ENCODE assay signal across 5 cellular contexts in genomic region chr1:1001057-1001630, GRCh38. TPM values are rescaled to one million over a fixed set of nuclear protein-coding genes. Genes with fewer than 3 reads are reported as not detected.
DNase-seq lines count a peak whose midpoint lies in the region; ATAC-seq and TF ChIP-seq lines count a peak whose summit lies in the region.

No MANE protein-coding gene starts in this region.

- POLR2A ChIA-PET in Panc1 (lab: Charles Lee) = interaction anchor here (0.8 kb wide), 1 partner anchor 13 kb away, joined by 8 read pairs; the partner anchor contains the start of gene ISG15

- peaks cover 33% of the 10 kb centered on the region for H3K4me1 Mint-ChIP-seq in stimulated activated memory B cell treated with anti-CD40 and anti-IgM and Interleukin-4, amounts not matched to agents 10 μg/mL and 1 μg/mL and 100 μg/mL, for 72 hours

- ATAC-seq in Panc1 (no peak), HG03095 (IDR thresholded peaks at IDR 0.05; ENCODE audit: unreplicated experiment) (no peak)
- ATAC-seq in stimulated activated memory B cell treated with anti-CD40 and anti-IgM and Interleukin-4, amounts not matched to agents 10 μg/mL and 1 μg/mL and 100 μg/mL, for 72 hours = no peak

- H3K27me3 ChIP-seq in Panc1 (ENCODE audit: control insufficient read depth, insufficient read depth, low read length) = no peaks in the 10 kb centered on the region

- H3K27ac ChIP-seq in Panc1 (ENCODE audit: low read length) = peak overlapping the region; percentile 80

- H3K4me3 ChIP-seq in Panc1 (ENCODE audit: low read depth in 2 of 2, low read length in 2 of 2) (peak overlapping the region; percentile 56 to 65), epithelial cell of esophagus (ENCODE audit: low read length) (peak overlapping the region; percentile 64)

- H3K9me3 ChIP-seq in Panc1 (ENCODE audit: control insufficient read depth, insufficient read depth, low read depth, low read length) = no peaks in the 10 kb centered on the region

- peaks cover 65% of the 10 kb centered on the region for H3K27me3 Mint-ChIP-seq in stimulated activated memory B cell treated with anti-CD40 and anti-IgM and Interleukin-4, amounts not matched to agents 10 μg/mL and 1 μg/mL and 100 μg/mL, for 72 hours

- TSS peak; percentile 89 for BruUV-seq in Panc1 (replicated peaks; lab: Mats Ljungman, UMichigan)

- H3K9me3 Mint-ChIP-seq in stimulated activated memory B cell treated with anti-CD40 and anti-IgM and Interleukin-4, amounts not matched to agents 10 μg/mL and 1 μg/mL and 100 μg/mL, for 72 hours = no peaks in the 10 kb centered on the region

- H3K36me3 ChIP-seq in Panc1 (ENCODE audit: control insufficient read depth, insufficient read depth, low read length) = no peaks in the 10 kb centered on the region; the same call in 1 of the 2 replicates

- no peak overlapping the region for H3K27ac Mint-ChIP-seq in stimulated activated memory B cell treated with anti-CD40 and anti-IgM and Interleukin-4, amounts not matched to agents 10 μg/mL and 1 μg/mL and 100 μg/mL, for 72 hours

- no peak for TF ChIP-seq CTCF in Panc1 (IDR thresholded peaks at IDR 0.05)
- no peak for TF ChIP-seq CTCF in epithelial cell of esophagus (IDR thresholded peaks at IDR 0.05; ENCODE audit: insufficient read depth, low read depth, low read length, missing control alignments)

- intact Hi-C loops in Panc1 (cut with micrococcal nuclease; ENCODE audit: unreplicated experiment) (no loop called here), posterior vena cava (cut with DNase I) (no loop called here)

- in situ Hi-C loops in Panc1 (cut with HindIII; ENCODE audit: low pct_unique_long_range_greater_than_20kb, low sequenced_read_pairs) = no loop called here

- no peaks in the 10 kb centered on the region for H3K36me3 Mint-ChIP-seq in stimulated activated memory B cell treated with anti-CD40 and anti-IgM and Interleukin-4, amounts not matched to agents 10 μg/mL and 1 μg/mL and 100 μg/mL, for 72 hours

- H3K4me3 Mint-ChIP-seq in stimulated activated memory B cell treated with anti-CD40 and anti-IgM and Interleukin-4, amounts not matched to agents 10 μg/mL and 1 μg/mL and 100 μg/mL, for 72 hours = peak overlapping the region; percentile 63

- CTCF ChIA-PET in Panc1 (lab: Charles Lee) = interaction anchor here (0.6 to 0.7 kb wide), 2 partner anchors 14 to 39 kb away, joined by 4 to 7 read pairs; no protein-coding TSS in a partner anchor

- peaks cover 35% of the 10 kb centered on the region for H3K4me1 ChIP-seq in Panc1 (ENCODE audit: control insufficient read depth, insufficient read depth, low read length)

- DNase-seq in Panc1 (ENCODE audit: low read depth, low spot score) (no peak), epithelial cell of esophagus (ENCODE audit: low read depth) (no peak), posterior vena cava (ENCODE audit: low spot score) (no peak)

RNA-seq across cellular contexts. Expression of gene HES4, which starts 1.2 kb away (rescaled TPM):
- 74.2 TPM for total RNA-seq in Panc1 (2021; ENCODE audit: unreplicated experiment)
- polyA plus RNA-seq in Panc1 (2012; ENCODE audit: insufficient read length) = 67.0 TPM
- 10 to 100 TPM; 53.5 to 54.4 TPM for total RNA-seq in posterior vena cava

RNA-seq across cellular contexts. Expression of gene ISG15, which starts 12.2 kb away (rescaled TPM):
- total RNA-seq in Panc1 (2021; ENCODE audit: unreplicated experiment) (102 TPM), posterior vena cava (10 to 100 TPM; 22.9 to 47.3 TPM)
- polyA plus RNA-seq in Panc1 (2012; ENCODE audit: insufficient read length) = 82.4 TPM

RNA-seq across cellular contexts. Expression of gene AGRN, which starts 18.8 kb away (rescaled TPM):
- total RNA-seq in Panc1 (2021; ENCODE audit: unreplicated experiment) (153 TPM), posterior vena cava (10 to 100 TPM; 18.8 to 26.8 TPM)
- 160 TPM for polyA plus RNA-seq in Panc1 (2012; ENCODE audit: insufficient read length)

RNA-seq across cellular contexts. Expression of gene PERM1, which starts 19.3 kb away (rescaled TPM):
- total RNA-seq in Panc1 (2021; ENCODE audit: unreplicated experiment) (1.5 TPM), posterior vena cava (under 1 TPM in 1 of 2 donors, not detected in 1; 0.24 TPM)
- polyA plus RNA-seq in Panc1 (2012; ENCODE audit: insufficient read length) = 4.7 TPM

RNA-seq across cellular contexts. Expression of gene PLEKHN1, which starts 34.9 kb away (rescaled TPM):
- 9.8 TPM for total RNA-seq in Panc1 (2021; ENCODE audit: unreplicated experiment)
- 12.0 TPM for polyA plus RNA-seq in Panc1 (2012; ENCODE audit: insufficient read length)
- total RNA-seq in posterior vena cava = under 1 TPM; 0.86 to 0.88 TPM
